Comparison of ENCODE assay signal across 24 cellular contexts in the genomic region with DNA sequence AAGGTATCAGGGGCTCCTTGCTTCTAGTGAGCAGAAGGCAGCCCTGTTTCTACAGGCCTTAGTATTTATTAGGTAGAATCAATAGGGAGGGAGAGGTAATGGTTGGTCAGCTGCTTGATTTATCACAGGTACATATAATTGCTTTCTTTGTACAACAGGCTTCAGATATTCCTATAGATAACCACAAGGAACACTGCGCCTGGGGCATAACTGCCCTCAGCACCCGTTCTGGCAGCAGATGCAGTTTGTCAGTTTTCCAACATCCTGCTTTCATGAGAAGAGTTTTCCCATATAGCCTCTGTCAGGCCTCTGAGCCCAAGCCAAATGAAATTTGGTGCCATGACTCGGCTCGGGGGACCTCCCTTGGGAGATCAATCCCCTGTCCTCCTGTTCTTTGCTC.
"Had no signal": no experiment of that assay in that cellular context is flagged by ENCODE, and none has a peak within 500 bp of the region (broad histone marks: within the 10 kb centered on the region; RNA-seq: fewer than 3 reads in every experiment).

No MANE protein-coding gene starts in this region.

- H3K27ac Mint-ChIP-seq: activated CD4-positive, alpha-beta memory T cell treated with anti-CD3 and anti-CD28 coated beads, Interleukin-2, amount 10 ng/mL, durations not matched to agents 7 days and 5 days; activated CD4-positive, alpha-beta T cell treated with anti-CD3 and anti-CD28 coated beads for 36 hours; activated naive CD4-positive, alpha-beta T cell treated with anti-CD3 and anti-CD28 coated beads, Interleukin-2, amount 10 ng/mL, durations not matched to agents 7 days and 5 days; activated naive CD8-positive, alpha-beta T cell treated with anti-CD3 and anti-CD28 coated beads for 36 hours; activated T-helper 2 cell treated with anti-CD3 and anti-CD28 coated beads, Interferon-gamma antibody, Interleukin-2, Interleukin-4, amounts not matched to agents 10 μg/mL and 5 μg/mL and 100 μg/mL, durations not matched to agents 14 hours and 24 hours and 36 hours; T-cell had no signal

- H3K27ac ChIP-seq: brain microvascular endothelial cell, KMS-11, SK-N-MC had no signal

- H3K27me3 Mint-ChIP-seq: activated CD4-positive, alpha-beta memory T cell treated with anti-CD3 and anti-CD28 coated beads, Interleukin-2, amount 10 ng/mL, durations not matched to agents 7 days and 5 days; activated CD4-positive, alpha-beta T cell treated with anti-CD3 and anti-CD28 coated beads for 36 hours; activated naive CD4-positive, alpha-beta T cell treated with anti-CD3 and anti-CD28 coated beads, Interleukin-2, amount 10 ng/mL, durations not matched to agents 7 days and 5 days; activated naive CD8-positive, alpha-beta T cell treated with anti-CD3 and anti-CD28 coated beads for 36 hours; T-cell had no signal

- DNase-seq: activated CD4-positive, alpha-beta memory T cell treated with anti-CD3 and anti-CD28 coated beads, Interleukin-2, amount 10 ng/mL, durations not matched to agents 7 days and 5 days; activated CD4-positive, alpha-beta T cell treated with anti-CD3 and anti-CD28 coated beads for 36 hours; activated CD4-positive, alpha-beta T cell treated with anti-CD3 and anti-CD28 coated beads, Interleukin-2, amount 50 U/mL, for 1 hour; activated CD4-positive, CD25-positive, alpha-beta regulatory T cell; activated gamma-delta T cell treated with Interleukin-2 at 50 U/mL for 16 hours; activated naive CD4-positive, alpha-beta T cell treated with anti-CD3 and anti-CD28 coated beads, Interleukin-2, amount 10 ng/mL, durations not matched to agents 7 days and 5 days; activated naive CD8-positive, alpha-beta T cell treated with anti-CD3 and anti-CD28 coated beads for 36 hours; activated T-cell treated with anti-CD3 and anti-CD28 coated beads for 4 hours; activated T-cell treated with anti-CD3 and anti-CD28 coated beads, Interleukin-2, amount 50 U/mL, for 48 hours; brain microvascular endothelial cell; cerebellar nuclear complex; NCI-H1048; NCI-H1694 treated with DMSO at 0.1 percent for 48 hours; NCI-H2029 treated with DMSO at 0.1 percent for 48 hours; NCI-H345; NCI-H510A; NCI-H526 treated with DMSO at 0.1 percent for 48 hours; SIG-M5; T-cell; T-helper 2 cell; T1000 had no signal

- H3K27me3 ChIP-seq: brain microvascular endothelial cell had no signal

- H3K4me3 Mint-ChIP-seq: activated CD4-positive, alpha-beta memory T cell treated with anti-CD3 and anti-CD28 coated beads, Interleukin-2, amount 10 ng/mL, durations not matched to agents 7 days and 5 days; activated CD4-positive, alpha-beta T cell treated with anti-CD3 and anti-CD28 coated beads for 36 hours; activated naive CD4-positive, alpha-beta T cell treated with anti-CD3 and anti-CD28 coated beads, Interleukin-2, amount 10 ng/mL, durations not matched to agents 7 days and 5 days; activated naive CD8-positive, alpha-beta T cell treated with anti-CD3 and anti-CD28 coated beads for 36 hours; T-cell had no signal

- H3K4me1 Mint-ChIP-seq: activated CD4-positive, alpha-beta memory T cell treated with anti-CD3 and anti-CD28 coated beads, Interleukin-2, amount 10 ng/mL, durations not matched to agents 7 days and 5 days; activated CD4-positive, alpha-beta T cell treated with anti-CD3 and anti-CD28 coated beads for 36 hours; activated naive CD4-positive, alpha-beta T cell treated with anti-CD3 and anti-CD28 coated beads, Interleukin-2, amount 10 ng/mL, durations not matched to agents 7 days and 5 days; activated naive CD8-positive, alpha-beta T cell treated with anti-CD3 and anti-CD28 coated beads for 36 hours; T-cell had no signal

- H3K36me3 ChIP-seq: brain microvascular endothelial cell had no signal

- H3K36me3 Mint-ChIP-seq: activated naive CD8-positive, alpha-beta T cell treated with anti-CD3 and anti-CD28 coated beads for 36 hours; T-cell had no signal

- H3K4me3 ChIP-seq: SK-N-MC had no signal
